10 cellular contexts compared by ENCODE assay signal in genomic region chr2:237500681-237501424, GRCh38. TPM values are rescaled to one million over a fixed set of nuclear protein-coding genes. Genes with fewer than 3 reads are reported as not detected.
A peak's percentile ranks its signal among the peaks of the same experiment; 100 is the strongest.
DNase-seq lines count a peak whose midpoint lies in the region; ATAC-seq and TF ChIP-seq lines count a peak whose summit lies in the region.
"Had no signal": no experiment of that assay in that cellular context is flagged by ENCODE, and none has a peak within 500 bp of the region (broad histone marks: within the 10 kb centered on the region; RNA-seq: fewer than 3 reads in every experiment).

No MANE protein-coding gene starts in this region.

- no peak for TF ChIP-seq CTCF in foreskin fibroblast (IDR thresholded peaks at IDR 0.05; ENCODE audit: low read depth, low read length)

- ATAC-seq in activated T-cell treated with anti-CD3 and anti-CD28 coated beads, Interleukin-2, amount 50 U/mL, for 72 hours (replicated peaks in 1 of 2): peak; percentile 46 to 50
- ATAC-seq in HG02973 (IDR thresholded peaks at IDR 0.05; ENCODE audit: unreplicated experiment): no peak
- no peak for ATAC-seq in HG03097 (IDR thresholded peaks at IDR 0.05; ENCODE audit: low FRiP score, unreplicated experiment)
- no peak for ATAC-seq in HG03025 (IDR thresholded peaks at IDR 0.05; ENCODE audit: low FRiP score, unreplicated experiment)

- peaks cover 45% of the 10 kb centered on the region for H3K27me3 Mint-ChIP-seq in activated T-cell treated with anti-CD3 and anti-CD28 coated beads, Interleukin-2, amount 50 U/mL, for 72 hours (ENCODE audit: low read depth)

- H3K4me1 Mint-ChIP-seq in activated T-cell treated with anti-CD3 and anti-CD28 coated beads, Interleukin-2, amount 50 U/mL, for 72 hours (ENCODE audit: low read depth): peaks cover 15% of the 10 kb centered on the region

- H3K27ac Mint-ChIP-seq in activated T-cell treated with anti-CD3 and anti-CD28 coated beads, Interleukin-2, amount 50 U/mL, for 72 hours: no peak overlapping the region
- H3K27ac Mint-ChIP-seq: activated naive CD4-positive, alpha-beta T cell treated with anti-CD3 and anti-CD28 coated beads, Interleukin-2, amount 50 U/mL, for 72 hours; memory B cell had no signal

- no peak for DNase-seq in activated T-cell treated with anti-CD3 and anti-CD28 coated beads, Interleukin-2, amount 50 U/mL, for 72 hours
- DNase-seq in activated T-cell treated with anti-CD3 and anti-CD28 coated beads for 4 hours: no peak
- DNase-seq in SW 1271 (lab: John Stamatoyannopoulos, UW): peak; percentile 93 to 94
- peak; percentile 99 to 100 for DNase-seq in foreskin fibroblast
- DNase-seq in stromal cell of bone marrow (ENCODE audit: low read depth): peak; percentile 90

- no peaks in the 10 kb centered on the region for H3K9me3 Mint-ChIP-seq in activated T-cell treated with anti-CD3 and anti-CD28 coated beads, Interleukin-2, amount 50 U/mL, for 72 hours
- H3K9me3 Mint-ChIP-seq: activated naive CD4-positive, alpha-beta T cell treated with anti-CD3 and anti-CD28 coated beads, Interleukin-2, amount 50 U/mL, for 72 hours; memory B cell had no signal

- no peak overlapping the region for H3K4me3 Mint-ChIP-seq in activated T-cell treated with anti-CD3 and anti-CD28 coated beads, Interleukin-2, amount 50 U/mL, for 72 hours
- H3K4me3 Mint-ChIP-seq: memory B cell had no signal

- H3K36me3 Mint-ChIP-seq in activated T-cell treated with anti-CD3 and anti-CD28 coated beads, Interleukin-2, amount 50 U/mL, for 72 hours (ENCODE audit: insufficient read depth in 2 of 2): no peaks in the 10 kb centered on the region
- H3K36me3 Mint-ChIP-seq: activated naive CD4-positive, alpha-beta T cell treated with anti-CD3 and anti-CD28 coated beads, Interleukin-2, amount 50 U/mL, for 72 hours; memory B cell had no signal

- H3K4me3 ChIP-seq in foreskin fibroblast (ENCODE audit: low read depth in 1 of 2, low read length in 2 of 2): no peak overlapping the region

RNA-seq across cellular contexts. Expression of gene MLPH, which starts 13.8 kb away (rescaled TPM):
- total RNA-seq in activated T-cell treated with anti-CD3 and anti-CD28 coated beads, Interleukin-2, amount 50 U/mL, for 72 hours: under 1 TPM in 1 of 2 donors, not detected in 1; 0.36 TPM
- total RNA-seq: activated naive CD4-positive, alpha-beta T cell treated with anti-CD3 and anti-CD28 coated beads, Interleukin-2, amount 50 U/mL, for 72 hours had no signal

Comparison
In these comparisons a context has a peak if more than half of its experiments do, and no peak if none do; other contexts are left out.
1. ATAC-seq: peak in activated T-cell treated with anti-CD3 and anti-CD28 coated beads, Interleukin-2, amount 50 U/mL, for 72 hours (2 of 2); none in HG02973 (single experiment), HG03097 (single experiment) and HG03025 (single experiment).
2. DNase-seq: peak in SW 1271 (2 of 2), foreskin fibroblast (2 of 2) and stromal cell of bone marrow (single experiment); none in activated T-cell treated with anti-CD3 and anti-CD28 coated beads, Interleukin-2, amount 50 U/mL, for 72 hours (0 of 2) and activated T-cell treated with anti-CD3 and anti-CD28 coated beads for 4 hours (single experiment).